In the genomic region with DNA sequence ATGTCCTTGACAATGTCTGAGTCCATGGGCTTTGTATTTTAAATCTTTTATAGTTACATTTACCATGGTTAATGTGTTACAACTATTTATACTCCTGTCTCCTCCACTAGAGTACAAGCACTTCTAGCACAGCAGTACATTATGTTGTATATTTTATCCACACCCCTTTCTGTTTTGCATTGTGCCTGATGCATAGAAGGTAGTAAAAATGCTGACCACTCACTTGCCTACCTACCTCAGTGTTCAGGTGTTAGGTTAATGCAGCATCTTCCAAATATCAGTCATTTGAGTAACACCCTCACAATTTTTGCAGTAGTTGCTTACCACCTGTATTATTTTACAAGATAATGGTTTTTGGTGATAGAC, we compare ENCODE assay signal across 1 cellular context.
TF ChIP-seq lines count a peak whose summit lies in the region.

No MANE protein-coding gene starts in this region.

TF ChIP-seq in SK-N-SH, 30 proteins besides CTCF, POLR2A, EP300 and RAD21 (continued from another document):
- TF ChIP-seq, protein P1, sequence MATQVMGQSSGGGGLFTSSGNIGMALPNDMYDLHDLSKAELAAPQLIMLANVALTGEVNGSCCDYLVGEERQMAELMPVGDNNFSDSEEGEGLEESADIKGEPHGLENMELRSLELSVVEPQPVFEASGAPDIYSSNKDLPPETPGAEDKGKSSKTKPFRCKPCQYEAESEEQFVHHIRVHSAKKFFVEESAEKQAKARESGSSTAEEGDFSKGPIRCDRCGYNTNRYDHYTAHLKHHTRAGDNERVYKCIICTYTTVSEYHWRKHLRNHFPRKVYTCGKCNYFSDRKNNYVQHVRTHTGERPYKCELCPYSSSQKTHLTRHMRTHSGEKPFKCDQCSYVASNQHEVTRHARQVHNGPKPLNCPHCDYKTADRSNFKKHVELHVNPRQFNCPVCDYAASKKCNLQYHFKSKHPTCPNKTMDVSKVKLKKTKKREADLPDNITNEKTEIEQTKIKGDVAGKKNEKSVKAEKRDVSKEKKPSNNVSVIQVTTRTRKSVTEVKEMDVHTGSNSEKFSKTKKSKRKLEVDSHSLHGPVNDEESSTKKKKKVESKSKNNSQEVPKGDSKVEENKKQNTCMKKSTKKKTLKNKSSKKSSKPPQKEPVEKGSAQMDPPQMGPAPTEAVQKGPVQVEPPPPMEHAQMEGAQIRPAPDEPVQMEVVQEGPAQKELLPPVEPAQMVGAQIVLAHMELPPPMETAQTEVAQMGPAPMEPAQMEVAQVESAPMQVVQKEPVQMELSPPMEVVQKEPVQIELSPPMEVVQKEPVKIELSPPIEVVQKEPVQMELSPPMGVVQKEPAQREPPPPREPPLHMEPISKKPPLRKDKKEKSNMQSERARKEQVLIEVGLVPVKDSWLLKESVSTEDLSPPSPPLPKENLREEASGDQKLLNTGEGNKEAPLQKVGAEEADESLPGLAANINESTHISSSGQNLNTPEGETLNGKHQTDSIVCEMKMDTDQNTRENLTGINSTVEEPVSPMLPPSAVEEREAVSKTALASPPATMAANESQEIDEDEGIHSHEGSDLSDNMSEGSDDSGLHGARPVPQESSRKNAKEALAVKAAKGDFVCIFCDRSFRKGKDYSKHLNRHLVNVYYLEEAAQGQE (IDR thresholded peaks at IDR 0.05; ENCODE audit: low read depth, low read length) = no peak
- TF ChIP-seq, protein P2, sequence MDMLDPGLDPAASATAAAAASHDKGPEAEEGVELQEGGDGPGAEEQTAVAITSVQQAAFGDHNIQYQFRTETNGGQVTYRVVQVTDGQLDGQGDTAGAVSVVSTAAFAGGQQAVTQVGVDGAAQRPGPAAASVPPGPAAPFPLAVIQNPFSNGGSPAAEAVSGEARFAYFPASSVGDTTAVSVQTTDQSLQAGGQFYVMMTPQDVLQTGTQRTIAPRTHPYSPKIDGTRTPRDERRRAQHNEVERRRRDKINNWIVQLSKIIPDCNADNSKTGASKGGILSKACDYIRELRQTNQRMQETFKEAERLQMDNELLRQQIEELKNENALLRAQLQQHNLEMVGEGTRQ (IDR thresholded peaks at IDR 0.05; ENCODE audit: borderline replicate concordance, low read depth, low read length) = no peak
- TF ChIP-seq RCOR1 (IDR thresholded peaks at IDR 0.05; ENCODE audit: low read length) (no peak), FOXJ3 (CRISPR knock-in tag; IDR thresholded peaks at IDR 0.05) (no peak), CHD2 (IDR thresholded peaks at IDR 0.05; ENCODE audit: low read length, partially characterized antibody) (no peak), GABPA (IDR thresholded peaks at IDR 0.05; ENCODE audit: low read depth) (no peak), ELF1 (IDR thresholded peaks at IDR 0.05) (no peak), RXRA (IDR thresholded peaks at IDR 0.05; ENCODE audit: borderline replicate concordance, low read depth) (no peak), TAF1 (IDR thresholded peaks at IDR 0.05; ENCODE audit: borderline replicate concordance, low read depth, low read length) (no peak), MXI1 (IDR thresholded peaks at IDR 0.05; ENCODE audit: low read depth, low read length) (no peak), JUND (IDR thresholded peaks at IDR 0.05) (no peak), SMC3 (IDR thresholded peaks at IDR 0.05; ENCODE audit: low read depth, low read length) (no peak), SIN3A (IDR thresholded peaks at IDR 0.05; ENCODE audit: borderline replicate concordance, low read depth, low read length) (no peak)
- TF ChIP-seq, protein P3, sequence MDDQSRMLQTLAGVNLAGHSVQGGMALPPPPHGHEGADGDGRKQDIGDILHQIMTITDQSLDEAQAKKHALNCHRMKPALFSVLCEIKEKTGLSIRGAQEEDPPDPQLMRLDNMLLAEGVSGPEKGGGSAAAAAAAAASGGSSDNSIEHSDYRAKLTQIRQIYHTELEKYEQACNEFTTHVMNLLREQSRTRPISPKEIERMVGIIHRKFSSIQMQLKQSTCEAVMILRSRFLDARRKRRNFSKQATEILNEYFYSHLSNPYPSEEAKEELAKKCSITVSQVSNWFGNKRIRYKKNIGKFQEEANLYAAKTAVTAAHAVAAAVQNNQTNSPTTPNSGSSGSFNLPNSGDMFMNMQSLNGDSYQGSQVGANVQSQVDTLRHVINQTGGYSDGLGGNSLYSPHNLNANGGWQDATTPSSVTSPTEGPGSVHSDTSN (IDR thresholded peaks at IDR 0.05) = no peak
- TF ChIP-seq, protein P4, sequence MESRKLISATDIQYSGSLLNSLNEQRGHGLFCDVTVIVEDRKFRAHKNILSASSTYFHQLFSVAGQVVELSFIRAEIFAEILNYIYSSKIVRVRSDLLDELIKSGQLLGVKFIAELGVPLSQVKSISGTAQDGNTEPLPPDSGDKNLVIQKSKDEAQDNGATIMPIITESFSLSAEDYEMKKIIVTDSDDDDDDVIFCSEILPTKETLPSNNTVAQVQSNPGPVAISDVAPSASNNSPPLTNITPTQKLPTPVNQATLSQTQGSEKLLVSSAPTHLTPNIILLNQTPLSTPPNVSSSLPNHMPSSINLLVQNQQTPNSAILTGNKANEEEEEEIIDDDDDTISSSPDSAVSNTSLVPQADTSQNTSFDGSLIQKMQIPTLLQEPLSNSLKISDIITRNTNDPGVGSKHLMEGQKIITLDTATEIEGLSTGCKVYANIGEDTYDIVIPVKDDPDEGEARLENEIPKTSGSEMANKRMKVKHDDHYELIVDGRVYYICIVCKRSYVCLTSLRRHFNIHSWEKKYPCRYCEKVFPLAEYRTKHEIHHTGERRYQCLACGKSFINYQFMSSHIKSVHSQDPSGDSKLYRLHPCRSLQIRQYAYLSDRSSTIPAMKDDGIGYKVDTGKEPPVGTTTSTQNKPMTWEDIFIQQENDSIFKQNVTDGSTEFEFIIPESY (IDR thresholded peaks at IDR 0.05; ENCODE audit: borderline replicate concordance, low read depth) = no peak
